In genomic region chr15:74403981-74404563, GRCh38 we compare ENCODE assay signal across 8 cellular contexts. TPM values are rescaled to one million over a fixed set of nuclear protein-coding genes. Genes with fewer than 3 reads are reported as not detected.
DNase-seq lines count a peak whose midpoint lies in the region; ATAC-seq and TF ChIP-seq lines count a peak whose summit lies in the region.

No MANE protein-coding gene starts in this region.

- H3K9me3 ChIP-seq in neutrophil, result no peaks in the 10 kb centered on the region

- POLR2A ChIA-PET in activated CD4-positive, alpha-beta T cell treated with anti-CD3 and anti-CD28 coated beads for 36 hours (lab: Charles Lee), result interaction anchor here (1.5 kb wide), 1 partner anchor 20 kb away, joined by 8 read pairs; no protein-coding TSS in a partner anchor

- no peaks in the 10 kb centered on the region for H3K9me3 Mint-ChIP-seq in activated CD4-positive, alpha-beta T cell treated with anti-CD3 and anti-CD28 coated beads for 36 hours (ENCODE audit: low read depth)

- H3K36me3 Mint-ChIP-seq in activated CD4-positive, alpha-beta T cell treated with anti-CD3 and anti-CD28 coated beads for 36 hours (ENCODE audit: low read depth), result no peaks in the 10 kb centered on the region

- peaks cover 60% of the 10 kb centered on the region for H3K4me1 Mint-ChIP-seq in activated CD4-positive, alpha-beta T cell treated with anti-CD3 and anti-CD28 coated beads for 36 hours

- H3K4me3 ChIP-seq in neutrophil (ENCODE audit: low read depth in 1 of 2, low read length in 1 of 2) (peak overlapping the region in 1 of 2 experiments; percentile 38), coronary artery (no peak overlapping the region)

- peak overlapping the region; percentile 49 for H3K4me3 Mint-ChIP-seq in activated CD4-positive, alpha-beta T cell treated with anti-CD3 and anti-CD28 coated beads for 36 hours

- peak; percentile 51 for DNase-seq in activated CD4-positive, alpha-beta T cell treated with anti-CD3 and anti-CD28 coated beads for 36 hours
- DNase-seq in activated CD4-positive, alpha-beta T cell treated with anti-CD3 and anti-CD28 coated beads, Interleukin-2, amount 50 U/mL, for 4 hours, result no peak
- DNase-seq in SKM-1 treated with dmso at 0.1 percent for 144 hours (lab: John Stamatoyannopoulos, UW; ENCODE audit: unreplicated experiment) (peak; percentile 80), coronary artery (ENCODE audit: low spot score) (no peak), NCI-H1436 treated with DMSO at 0.1 percent for 48 hours (lab: John Stamatoyannopoulos, UW) (no peak), HPDE6-E6E7 (ENCODE audit: extremely low spot score) (no peak)

- TF ChIP-seq CTCF in neutrophil (IDR thresholded peaks at IDR 0.05), result no peak
- no peak for TF ChIP-seq CTCF in coronary artery (IDR thresholded peaks at IDR 0.05)

- peak overlapping the region; percentile 72 for H3K27ac ChIP-seq in neutrophil
- no peak overlapping the region for H3K27ac ChIP-seq in coronary artery

- H3K27me3 ChIP-seq in neutrophil, result peaks cover 20% of the 10 kb centered on the region

- CTCF ChIA-PET in activated CD4-positive, alpha-beta T cell treated with anti-CD3 and anti-CD28 coated beads for 36 hours (lab: Charles Lee), result interaction anchor here (0.6 to 7.0 kb wide), 12 partner anchors 8 to 376 kb away, joined by 3 to 37 read pairs (median 5); partner anchors contain the start of gene SEMA7A

- ATAC-seq in activated CD4-positive, alpha-beta T cell treated with anti-CD3 and anti-CD28 coated beads for 36 hours, result no peak
- peak; percentile 35 for ATAC-seq in HG02678 (IDR thresholded peaks at IDR 0.05; ENCODE audit: unreplicated experiment)

- H3K27me3 Mint-ChIP-seq in activated CD4-positive, alpha-beta T cell treated with anti-CD3 and anti-CD28 coated beads for 36 hours, result no peaks in the 10 kb centered on the region

- no peaks in the 10 kb centered on the region for H3K36me3 ChIP-seq in neutrophil

- H3K4me1 ChIP-seq in neutrophil (ENCODE audit: control insufficient read depth in 1 of 2, insufficient read depth in 1 of 2, low read depth in 1 of 2, low read length in 1 of 2), result peaks cover 23 to 36% of the 10 kb centered on the region in 2 experiments

- H3K27ac Mint-ChIP-seq in activated CD4-positive, alpha-beta T cell treated with anti-CD3 and anti-CD28 coated beads for 36 hours, result peak overlapping the region; percentile 87

- intact Hi-C loops in activated CD4-positive, alpha-beta T cell treated with anti-CD3 and anti-CD28 coated beads for 36 hours (cut with DNase I, micrococcal nuclease), result loop anchor here (1.0 to 10.0 kb wide), 7 partner anchors 20 to 1221 kb away; partner anchors contain the start of genes ARID3B (in 2 of the 2), SNUPN (in 1 of the 2) and UBL7 (in 1 of the 2)

RNA-seq across cellular contexts. Expression of gene SEMA7A, which starts 29.7 kb away (rescaled TPM):
- 10 to 100 TPM; 57.3 to 57.7 TPM for total RNA-seq in activated CD4-positive, alpha-beta T cell treated with anti-CD3 and anti-CD28 coated beads for 36 hours

RNA-seq across cellular contexts. Expression of gene CYP11A1, which starts 36.6 kb away (rescaled TPM):
- not detected for total RNA-seq in activated CD4-positive, alpha-beta T cell treated with anti-CD3 and anti-CD28 coated beads for 36 hours

RNA-seq across cellular contexts. Expression of gene UBL7, which starts 56.9 kb away (rescaled TPM):
- total RNA-seq in activated CD4-positive, alpha-beta T cell treated with anti-CD3 and anti-CD28 coated beads for 36 hours, result 10 to 100 TPM; 47.5 to 48.6 TPM

Comparison
In these comparisons a context has a peak if more than half of its experiments do, and no peak if none do; other contexts are left out.
1. DNase-seq: peak in activated CD4-positive, alpha-beta T cell treated with anti-CD3 and anti-CD28 coated beads for 36 hours (single experiment) and SKM-1 treated with dmso at 0.1 percent for 144 hours (single experiment); none in activated CD4-positive, alpha-beta T cell treated with anti-CD3 and anti-CD28 coated beads, Interleukin-2, amount 50 U/mL, for 4 hours (0 of 2), coronary artery (single experiment), NCI-H1436 treated with DMSO at 0.1 percent for 48 hours (single experiment) and HPDE6-E6E7 (single experiment).